In genomic region chr10:80855348-80855971, GRCh38 we compare ENCODE assay signal across 8 cellular contexts.
DNase-seq lines count a peak whose midpoint lies in the region; ATAC-seq and TF ChIP-seq lines count a peak whose summit lies in the region.

No MANE protein-coding gene starts in this region.

- peak; percentile 85 for ATAC-seq in GM19397 (IDR thresholded peaks at IDR 0.05; ENCODE audit: unreplicated experiment)

- peak; percentile 26 for DNase-seq in COLO829 (ENCODE audit: low spot score)
- peak; percentile 2 for DNase-seq in hepatic stellate cell (ENCODE audit: low spot score)
- DNase-seq in NCI-H187 treated with DMSO at 0.1 percent for 48 hours (lab: John Stamatoyannopoulos, UW): no peak
- DNase-seq in GF-D8 (lab: John Stamatoyannopoulos, UW): no peak
- DNase-seq in stimulated activated naive CD4-positive, alpha-beta T cell treated with Interleukin-2 at 50 U/mL for 16 hours (lab: John Stamatoyannopoulos, UW): no peak
- no peak for DNase-seq in DMS153 treated with DMSO at 0.1 percent for 48 hours (lab: John Stamatoyannopoulos, UW; ENCODE audit: unreplicated experiment)

- peak; percentile 63 for TF ChIP-seq CTCF in LNCAP (IDR thresholded peaks at IDR 0.05)

Comparison
In these comparisons a context has a peak if more than half of its experiments do, and no peak if none do; other contexts are left out.
1. DNase-seq: peak in COLO829 (single experiment) and hepatic stellate cell (single experiment); none in NCI-H187 treated with DMSO at 0.1 percent for 48 hours (single experiment), GF-D8 (single experiment), stimulated activated naive CD4-positive, alpha-beta T cell treated with Interleukin-2 at 50 U/mL for 16 hours (single experiment) and DMS153 treated with DMSO at 0.1 percent for 48 hours (single experiment).